ENCODE assay signal across 17 cellular contexts in genomic region chr10:132585732-132586722, GRCh38. TPM values are rescaled to one million over a fixed set of nuclear protein-coding genes. Genes with fewer than 3 reads are reported as not detected.
DNase-seq lines count a peak whose midpoint lies in the region; ATAC-seq and TF ChIP-seq lines count a peak whose summit lies in the region.
"Had no signal": no experiment of that assay in that cellular context is flagged by ENCODE, and none has a peak within 500 bp of the region (broad histone marks: within the 10 kb centered on the region; RNA-seq: fewer than 3 reads in every experiment).

No MANE protein-coding gene starts in this region.

- WGBS in aorta, 2 donors = 56 to 70% methylated on average over 38 of the region's 38 CpGs

- peaks cover 39 to 54% of the 10 kb centered on the region in 2 donors for H3K4me1 Mint-ChIP-seq in natural killer cell

- H3K4me3 Mint-ChIP-seq in natural killer cell = peak overlapping the region; percentile 52
- H3K4me3 Mint-ChIP-seq: activated T-helper 17 cell treated with anti-CD3 and anti-CD28 coated beads, Interleukin-2, amount 50 U/mL, for 72 hours had no signal

- intact Hi-C loops in left ventricle myocardium inferior (cut with micrococcal nuclease) (no loop called here), natural killer cell (cut with micrococcal nuclease) (no loop called here), aorta (cut with DNase I) (loop anchor here in 1 of 2 donors (5.0 kb wide), 1 partner anchor 69 kb away; no protein-coding TSS in a partner anchor)

- H3K27ac Mint-ChIP-seq in natural killer cell = peak overlapping the region; percentile 54 to 77
- H3K27ac Mint-ChIP-seq: activated T-helper 17 cell treated with anti-CD3 and anti-CD28 coated beads, Interleukin-2, amount 50 U/mL, for 72 hours; T-helper 17 cell had no signal

- no peaks in the 10 kb centered on the region for H3K36me3 Mint-ChIP-seq in natural killer cell

- H3K27me3 ChIP-seq in left ventricle myocardium inferior (ENCODE audit: low read depth) = no peaks in the 10 kb centered on the region
- no peaks in the 10 kb centered on the region for H3K27me3 ChIP-seq in aorta (ENCODE audit: control insufficient read depth in 1 of 2, insufficient read depth in 2 of 2, low read length in 1 of 2)
- H3K27me3 ChIP-seq: foreskin keratinocyte had no signal

- TF ChIP-seq CTCF in left ventricle myocardium inferior (IDR thresholded peaks at IDR 0.05; ENCODE audit: borderline replicate concordance) (no peak), natural killer cell (IDR thresholded peaks at IDR 0.05) (no peak)

- no peaks in the 10 kb centered on the region for H3K9me3 ChIP-seq in left ventricle myocardium inferior (replicated peaks)
- H3K9me3 ChIP-seq in aorta (ENCODE audit: control insufficient read depth, low read length) = no peaks in the 10 kb centered on the region

- H3K4me3 ChIP-seq in left ventricle myocardium inferior (peak overlapping the region; percentile 32), aorta (ENCODE audit: low read length in 2 of 2) (no peak overlapping the region)

- ATAC-seq in natural killer cell (peak; percentile 19 to 54 (median 45)), aorta (ENCODE audit: low FRiP score) (no peak)
- ATAC-seq: activated T-helper 17 cell treated with anti-CD3 and anti-CD28 coated beads, Interleukin-2, amount 50 U/mL, for 72 hours; foreskin keratinocyte; T-helper 17 cell had no signal

- H3K27ac ChIP-seq in left ventricle myocardium inferior (replicated peaks) (peak overlapping the region; percentile 86), aorta (ENCODE audit: low read depth in 1 of 2, low read length in 2 of 2) (peak overlapping the region in 1 of 2 donors; percentile 14)
- H3K27ac ChIP-seq: foreskin keratinocyte, parathyroid adenoma had no signal

- no peaks in the 10 kb centered on the region for H3K36me3 ChIP-seq in left ventricle myocardium inferior
- H3K36me3 ChIP-seq in aorta (ENCODE audit: control insufficient read depth in 1 of 2, insufficient read depth in 2 of 2, low read length in 1 of 2) = no peaks in the 10 kb centered on the region

- H3K4me1 ChIP-seq in left ventricle myocardium inferior = peaks cover 86% of the 10 kb centered on the region
- H3K4me1 ChIP-seq in aorta (ENCODE audit: control insufficient read depth in 1 of 2, insufficient read depth in 2 of 2, low read length in 2 of 2) = peaks cover 4 to 5% of the 10 kb centered on the region in 2 donors
- H3K4me1 ChIP-seq: foreskin keratinocyte, parathyroid adenoma had no signal

- peaks cover 6 to 10% of the 10 kb centered on the region in 2 donors for H3K27me3 Mint-ChIP-seq in natural killer cell (ENCODE audit: low read depth in 2 of 2)
- H3K27me3 Mint-ChIP-seq: activated T-helper 17 cell treated with anti-CD3 and anti-CD28 coated beads, Interleukin-2, amount 50 U/mL, for 72 hours; T-helper 17 cell had no signal

- peak; percentile 48 for DNase-seq in UCSD-AML1 (lab: John Stamatoyannopoulos, UW; ENCODE audit: unreplicated experiment)
- DNase-seq in left ventricle myocardium inferior = peak; percentile 53
- no peak for DNase-seq in natural killer cell
- peak; percentile 74 to 77 for DNase-seq in aorta
- no peak for DNase-seq in iPS-NIHi11 (ENCODE audit: low spot score)
- no peak for DNase-seq in NCI-H2029 (lab: John Stamatoyannopoulos, UW)
- DNase-seq in SK-N-DZ (ENCODE audit: low spot score) = no peak
- DNase-seq: C1 segment of cervical spinal cord, DMS153, foreskin keratinocyte, HCEC 1CT, NCI-H1694 treated with DMSO at 0.1 percent for 48 hours, NCI-H510A, SIG-M5, T-helper 17 cell had no signal

- H3K9me3 Mint-ChIP-seq in natural killer cell = no peaks in the 10 kb centered on the region
- H3K9me3 Mint-ChIP-seq: activated T-helper 17 cell treated with anti-CD3 and anti-CD28 coated beads, Interleukin-2, amount 50 U/mL, for 72 hours had no signal

RNA-seq across cellular contexts. Expression of gene INPP5A, which starts 48.4 kb away (rescaled TPM):
- 105 TPM for total RNA-seq in left ventricle myocardium inferior
- total RNA-seq in natural killer cell = 10 to 100 TPM; 12.6 to 38.6 (median 18.6) TPM
- total RNA-seq in aorta = 100 to 1,000 TPM in 1 of 2 donors, 10 to 100 TPM in 1; 66.4 to 112 TPM
- 10 to 100 TPM; 37.7 to 43.4 TPM for polyA plus RNA-seq in aorta
- 23.6 and 25.3 TPM in 2 replicates for polyA plus RNA-seq in SK-N-DZ (2014; cell fraction: cytosol; rRNA removed)
- 13.8 and 15.2 TPM in 2 replicates for polyA plus RNA-seq in SK-N-DZ (2014; cell fraction: nucleus; rRNA removed)

Comparison
In these comparisons a context has a peak if more than half of its experiments do, and no peak if none do; other contexts are left out.
1. DNase-seq: peak in UCSD-AML1 (single experiment), left ventricle myocardium inferior (single experiment) and aorta (2 of 2); none in natural killer cell (single experiment), iPS-NIHi11 (single experiment), NCI-H2029 (single experiment) and SK-N-DZ (single experiment).